Comparison of ENCODE assay signal across 14 cellular contexts in genomic region chr4:151716324-151716723, GRCh38. TPM values are rescaled to one million over a fixed set of nuclear protein-coding genes. Genes with fewer than 3 reads are reported as not detected.
DNase-seq lines count a peak whose midpoint lies in the region; ATAC-seq and TF ChIP-seq lines count a peak whose summit lies in the region.
"Had no signal": no experiment of that assay in that cellular context is flagged by ENCODE, and none has a peak within 500 bp of the region (broad histone marks: within the 10 kb centered on the region; RNA-seq: fewer than 3 reads in every experiment).

No MANE protein-coding gene starts in this region.

- H3K4me1 ChIP-seq in testis, result no peaks in the 10 kb centered on the region
- H3K4me1 ChIP-seq in H9 (ENCODE audit: insufficient read depth, low read length), result no peaks in the 10 kb centered on the region
- H3K4me1 ChIP-seq: Caco-2, HAP-1 had no signal

- 77 to 89% methylated on average over 5 of the region's 5 CpGs for WGBS in testis, 2 donors
- WGBS in H9 (ENCODE audit: extremely low coverage, insufficient read length, low lambda C conversion rate), result no CpG with 5 or more reads among the region's 5 CpGs

- H3K79me2 ChIP-seq in H9 (ENCODE audit: insufficient read depth, low read length), result no peaks in the 10 kb centered on the region

- intact Hi-C loops in testis (cut with DNase I; ENCODE audit: low total_unique reads), result no loop called here

- H4K20me1 ChIP-seq in H9 (ENCODE audit: control insufficient read depth, insufficient read depth, insufficient read length), result no peaks in the 10 kb centered on the region

- no peak for TF ChIP-seq CTCF in testis (IDR thresholded peaks at IDR 0.05)
- no peak for TF ChIP-seq CTCF in H9 (conservative IDR thresholded peaks at IDR 0.05)

- no peaks in the 10 kb centered on the region for H3K9me3 ChIP-seq in testis
- no peaks in the 10 kb centered on the region for H3K9me3 ChIP-seq in H9 (ENCODE audit: control insufficient read depth, low read depth, low read length)
- H3K9me3 ChIP-seq: Caco-2, HAP-1 had no signal

- H3K79me1 ChIP-seq in H9 (ENCODE audit: insufficient read depth, low read depth, low read length, poor library complexity, severe bottlenecking), result no peaks in the 10 kb centered on the region

- H3K56ac ChIP-seq in H9 (ENCODE audit: insufficient read length, low read depth, low read length), result no peak overlapping the region

- no peak overlapping the region for H2AFZ ChIP-seq in H9 (ENCODE audit: low read length)

- no peak overlapping the region for H3K23ac ChIP-seq in H9 (ENCODE audit: insufficient read length, low read depth, low read length)

- H2BK120ac ChIP-seq in H9 (ENCODE audit: low read depth, low read length, poor library complexity, severe bottlenecking), result no peak overlapping the region

- H3K27ac Mint-ChIP-seq in H9, result peak overlapping the region in 1 of 3 experiments; percentile 12; a peak in 1 of 7 replicates
- H3K27ac Mint-ChIP-seq: B cell; CD4-positive, CD25-positive, alpha-beta regulatory T cell; CD8-positive, alpha-beta memory T cell; IgD-negative memory B cell had no signal

- no peaks in the 10 kb centered on the region for H3K23me2 ChIP-seq in H9 (ENCODE audit: insufficient read length, low read depth, low read length, poor library complexity, severe bottlenecking)

- no peak overlapping the region for H3K18ac ChIP-seq in H9 (ENCODE audit: insufficient read length, low read depth, low read length)

- H3K4me3 Mint-ChIP-seq in H9, result no peak overlapping the region
- H3K4me3 Mint-ChIP-seq: B cell; CD4-positive, CD25-positive, alpha-beta regulatory T cell; CD8-positive, alpha-beta memory T cell; IgD-negative memory B cell had no signal

- H2BK5ac ChIP-seq in H9 (ENCODE audit: insufficient read length, low read length), result no peak overlapping the region

- H3K4me2 ChIP-seq in H9 (ENCODE audit: insufficient read depth, insufficient read length, low read length), result no peak overlapping the region

- no peaks in the 10 kb centered on the region for H3K27me3 ChIP-seq in testis
- H3K27me3 ChIP-seq in H9 (ENCODE audit: insufficient read depth, low read length), result no peaks in the 10 kb centered on the region

- H3K36me3 Mint-ChIP-seq in H9 (ENCODE audit: insufficient read depth in 1 of 3, low read depth in 3 of 3), result peaks cover 0 to 5% (median 3%) of the 10 kb centered on the region in 3 experiments; a peak in 1 of 7 replicates

- no peak overlapping the region for H3K9ac ChIP-seq in H9 (ENCODE audit: extremely low read depth, insufficient read length, low read length)

- H4K5ac ChIP-seq in H9 (ENCODE audit: insufficient read length, low read depth, low read length), result no peak overlapping the region

- TF ChIP-seq POLR2A in testis (IDR thresholded peaks at IDR 0.05), result no peak

- H4K8ac ChIP-seq in H9 (replicated peaks; ENCODE audit: insufficient read length, low read depth, low read length), result no peak overlapping the region

- H3K9me3 Mint-ChIP-seq in H9, result no peaks in the 10 kb centered on the region
- H3K9me3 Mint-ChIP-seq: CD4-positive, CD25-positive, alpha-beta regulatory T cell; CD8-positive, alpha-beta memory T cell; IgD-negative memory B cell had no signal

- no peak overlapping the region for H2BK15ac ChIP-seq in H9 (ENCODE audit: low read depth, low read length)

- no peaks in the 10 kb centered on the region; the same call in 1 of the 2 replicates for H3K27me3 Mint-ChIP-seq in H9 (ENCODE audit: low read depth)
- H3K27me3 Mint-ChIP-seq: B cell; CD4-positive, CD25-positive, alpha-beta regulatory T cell; CD8-positive, alpha-beta memory T cell; IgD-negative memory B cell had no signal

- H4K91ac ChIP-seq in H9 (ENCODE audit: insufficient read length, low read depth, low read length), result no peak overlapping the region

- ATAC-seq in esophagus mucosa, result peak; percentile 86
- ATAC-seq: HepG2 had no signal

- H3K4ac ChIP-seq in H9 (ENCODE audit: low read depth, low read length), result no peak overlapping the region

- H3K14ac ChIP-seq in H9 (ENCODE audit: insufficient read depth, low read length), result no peak overlapping the region

- DNase-seq in caudate nucleus (lab: John Stamatoyannopoulos, UW) (peak in 25 of 61 donors; percentile 6 to 82 (median 22)), putamen (ENCODE audit: low spot score) (peak; percentile 59), testis (no peak), SK-N-DZ (ENCODE audit: low spot score) (no peak), H9 (no peak)
- DNase-seq: Caco-2; CD4-positive, CD25-positive, alpha-beta regulatory T cell; CD8-positive, alpha-beta memory T cell; GDM1 had no signal

- H3K36me3 ChIP-seq in testis (ENCODE audit: low read depth, missing control alignments), result no peaks in the 10 kb centered on the region

- H3K4me1 Mint-ChIP-seq in H9, result peaks cover 20 to 23% of the 10 kb centered on the region in 2 experiments
- H3K4me1 Mint-ChIP-seq: CD4-positive, CD25-positive, alpha-beta regulatory T cell; CD8-positive, alpha-beta memory T cell; IgD-negative memory B cell had no signal

- no peak overlapping the region for H3K4me3 ChIP-seq in testis
- H3K4me3 ChIP-seq: HAP-1 had no signal

- H3K27ac ChIP-seq in caudate nucleus (ENCODE audit: low read depth, low read length) (peak overlapping the region; percentile 82), testis (no peak overlapping the region), H9 (ENCODE audit: insufficient read length, low read depth, low read length) (no peak overlapping the region)

- H2BK12ac ChIP-seq in H9 (ENCODE audit: insufficient read length, low read depth, low read length), result no peak overlapping the region

- H2AK5ac ChIP-seq in H9 (ENCODE audit: insufficient read length, low read length), result no peak overlapping the region

- no peak overlapping the region for H3T11ph ChIP-seq in H9 (ENCODE audit: low read length)

- H2BK20ac ChIP-seq in H9 (ENCODE audit: low read depth, low read length, poor library complexity, severe bottlenecking), result no peak overlapping the region

RNA-seq across cellular contexts. Expression of gene GATB, which starts 44.5 kb away (rescaled TPM):
- total RNA-seq in esophagus mucosa, result 22.8 TPM
- 10 to 100 TPM; 44.7 to 49.4 TPM for total RNA-seq in testis
- polyA plus RNA-seq in testis (ENCODE audit: insufficient read depth, low read depth, low replicate concordance), result 21.9 TPM
- 14.3 and 26.2 TPM in 2 replicates for polyA plus RNA-seq in SK-N-DZ (2014; cell fraction: cytosol; rRNA removed)
- polyA plus RNA-seq in SK-N-DZ (2014; cell fraction: nucleus; rRNA removed), result 16.5 and 17.5 TPM in 2 replicates
- 18.9 and 21.2 TPM in 2 replicates for total RNA-seq in H9 (2021)
